ENCODE assay signal across 10 cellular contexts in genomic region chr22:26431151-26431995, GRCh38. TPM values are rescaled to one million over a fixed set of nuclear protein-coding genes. Genes with fewer than 3 reads are reported as not detected.
DNase-seq lines count a peak whose midpoint lies in the region; ATAC-seq, FAIRE-seq and TF ChIP-seq lines count a peak whose summit lies in the region.
"Had no signal": no experiment of that assay in that cellular context is flagged by ENCODE, and none has a peak within 500 bp of the region (broad histone marks: within the 10 kb centered on the region; RNA-seq: fewer than 3 reads in every experiment).

No MANE protein-coding gene starts in this region.

- POLR2A ChIA-PET in activated CD4-positive, alpha-beta T cell treated with anti-CD3 and anti-CD28 coated beads, Interleukin-2, amount 10 ng/mL, durations not matched to agents 7 days and 5 days (lab: Charles Lee), result interaction anchor here (0.6 to 1.1 kb wide), 3 partner anchors 18 to 48 kb away, joined by 3 to 6 read pairs (median 3); no protein-coding TSS in a partner anchor
- POLR2A ChIA-PET in OCI-LY7 (lab: Charles Lee), result interaction anchor here (0.6 to 2.1 kb wide), 7 partner anchors 8 to 1945 kb away, joined by 3 to 9 read pairs (median 4); partner anchors contain the start of genes HPS4 and SRRD

- intact Hi-C loops in OCI-LY7 (cut with micrococcal nuclease; ENCODE audit: unreplicated experiment), result no loop called here
- intact Hi-C loops in psoas muscle (cut with DNase I), result no loop called here

- H4K20me1 ChIP-seq in OCI-LY7 (ENCODE audit: insufficient read depth, low read length), result peaks cover 7% of the 10 kb centered on the region; the same call in 1 of the 2 replicates

- peak; percentile 48 for FAIRE-seq in endometrium (lab: Jason Lieb, UNC)
- FAIRE-seq: keratinocyte had no signal

- H3K27ac ChIP-seq in OCI-LY7 (ENCODE audit: low read depth, low read length, poor library complexity, severe bottlenecking) (no peak overlapping the region), upper lobe of left lung (no peak overlapping the region), psoas muscle (no peak overlapping the region)

- TF ChIP-seq CTCF in OCI-LY7 (conservative IDR thresholded peaks at IDR 0.05; ENCODE audit: low read length) (no peak), upper lobe of left lung (IDR thresholded peaks at IDR 0.05) (no peak), psoas muscle (IDR thresholded peaks at IDR 0.05) (no peak)

- no peaks in the 10 kb centered on the region for H3K9me2 ChIP-seq in OCI-LY7 (ENCODE audit: insufficient read depth, low read length)

- H3K36me3 ChIP-seq in OCI-LY7 (ENCODE audit: insufficient read depth, low read length) (no peaks in the 10 kb centered on the region), upper lobe of left lung (no peaks in the 10 kb centered on the region), psoas muscle (ENCODE audit: insufficient read depth in 1 of 2, low read depth in 1 of 2) (no peaks in the 10 kb centered on the region)

- H3K27me3 Mint-ChIP-seq in activated CD4-positive, alpha-beta T cell treated with anti-CD3 and anti-CD28 coated beads, Interleukin-2, amount 10 ng/mL, durations not matched to agents 7 days and 5 days, result peaks cover 6% of the 10 kb centered on the region

- H3K4me1 Mint-ChIP-seq in activated CD4-positive, alpha-beta T cell treated with anti-CD3 and anti-CD28 coated beads, Interleukin-2, amount 10 ng/mL, durations not matched to agents 7 days and 5 days, result peaks cover 78% of the 10 kb centered on the region

- peaks cover 42% of the 10 kb centered on the region for H3K4me1 ChIP-seq in OCI-LY7 (ENCODE audit: insufficient read depth, low read length, poor library complexity, severe bottlenecking)
- H3K4me1 ChIP-seq in upper lobe of left lung, result peaks cover 5 to 16% (median 8%) of the 10 kb centered on the region in 4 donors
- peaks cover 4% of the 10 kb centered on the region for H3K4me1 ChIP-seq in psoas muscle

- ATAC-seq in upper lobe of left lung (ENCODE audit: low FRiP score in 2 of 2), result no peak
- ATAC-seq in psoas muscle, result no peak

- TF ChIP-seq POLR2A in upper lobe of left lung (IDR thresholded peaks at IDR 0.05), result no peak

- peak overlapping the region; percentile 80 for H3K27ac Mint-ChIP-seq in activated CD4-positive, alpha-beta T cell treated with anti-CD3 and anti-CD28 coated beads, Interleukin-2, amount 10 ng/mL, durations not matched to agents 7 days and 5 days

- H2AFZ ChIP-seq in OCI-LY7 (ENCODE audit: low read length), result no peak overlapping the region

- TSS peak; percentile 72 for BruUV-seq in OCI-LY7 (replicated peaks; lab: Mats Ljungman, UMichigan)

- no peaks in the 10 kb centered on the region for H3K9me3 Mint-ChIP-seq in activated CD4-positive, alpha-beta T cell treated with anti-CD3 and anti-CD28 coated beads, Interleukin-2, amount 10 ng/mL, durations not matched to agents 7 days and 5 days

- CTCF ChIA-PET in activated CD4-positive, alpha-beta T cell treated with anti-CD3 and anti-CD28 coated beads, Interleukin-2, amount 10 ng/mL, durations not matched to agents 7 days and 5 days (lab: Charles Lee), result interaction anchor here (0.6 to 2.2 kb wide), 6 partner anchors 11 to 646 kb away, joined by 3 to 10 read pairs (median 6); partner anchors contain the start of genes HPS4 and SRRD
- CTCF ChIA-PET in OCI-LY7 (lab: Charles Lee; ENCODE audit: unreplicated experiment), result interaction anchor here (0.5 to 0.6 kb wide), 2 partner anchors 50 to 72 kb away, joined by 3 read pairs; no protein-coding TSS in a partner anchor

- H3K4me3 ChIP-seq in OCI-LY7 (ENCODE audit: low read depth, low read length, poor library complexity, severe bottlenecking), result no peak overlapping the region
- H3K4me3 ChIP-seq in upper lobe of left lung, result no peak overlapping the region
- no peak overlapping the region for H3K4me3 ChIP-seq in psoas muscle

- H3K79me2 ChIP-seq in OCI-LY7 (ENCODE audit: insufficient read depth, low read depth, low read length), result no peaks in the 10 kb centered on the region

- no peaks in the 10 kb centered on the region for H3K27me3 ChIP-seq in upper lobe of left lung
- H3K27me3 ChIP-seq in psoas muscle (ENCODE audit: insufficient read depth in 3 of 3, low read length in 2 of 3), result peaks cover 0 to 40% (median 11%) of the 10 kb centered on the region in 3 donors

- H3K9me3 ChIP-seq in OCI-LY7 (ENCODE audit: low read length) (no peaks in the 10 kb centered on the region), upper lobe of left lung (no peaks in the 10 kb centered on the region), psoas muscle (no peaks in the 10 kb centered on the region)

- peak overlapping the region; percentile 85 for H3K4me3 Mint-ChIP-seq in activated CD4-positive, alpha-beta T cell treated with anti-CD3 and anti-CD28 coated beads, Interleukin-2, amount 10 ng/mL, durations not matched to agents 7 days and 5 days

- no peak for DNase-seq in activated CD4-positive, alpha-beta T cell treated with anti-CD3 and anti-CD28 coated beads, Interleukin-2, amount 10 ng/mL, durations not matched to agents 7 days and 5 days
- DNase-seq in activated CD4-positive, alpha-beta T cell treated with anti-CD3 and anti-CD28 coated beads for 1 hour, result no peak
- DNase-seq in OCI-LY7 (ENCODE audit: low spot score), result no peak
- DNase-seq in renal cortical epithelial cell (ENCODE audit: low read depth), result peak; percentile 92
- no peak for DNase-seq in upper lobe of left lung
- DNase-seq in psoas muscle, result no peak
- no peak for DNase-seq in NOMO-1 treated with DMSO at 0.1 percent for 48 hours (lab: John Stamatoyannopoulos, UW; ENCODE audit: unreplicated experiment)
- DNase-seq: activated effector memory CD4-positive, alpha-beta T cell treated with Interleukin-2 at 50 U/mL for 16 hours had no signal

- 87 to 92% methylated on average over 13 of the region's 13 CpGs for WGBS in upper lobe of left lung, 2 donors
- WGBS in psoas muscle, 3 donors, result 93 to 94% (median 94%) methylated on average over 13 of the region's 13 CpGs

- peaks cover 31% of the 10 kb centered on the region for H3K36me3 Mint-ChIP-seq in activated CD4-positive, alpha-beta T cell treated with anti-CD3 and anti-CD28 coated beads, Interleukin-2, amount 10 ng/mL, durations not matched to agents 7 days and 5 days (ENCODE audit: low read depth)

- TF ChIP-seq EP300 in upper lobe of left lung (IDR thresholded peaks at IDR 0.05), result no peak

- H3K4me2 ChIP-seq in OCI-LY7 (ENCODE audit: low read length), result peak overlapping the region; percentile 66; the same call in 1 of the 2 replicates

RNA-seq across cellular contexts. Expression of gene ASPHD2, which starts 2.3 kb away (rescaled TPM):
- 1 to 10 TPM; 8.5 to 8.8 TPM for total RNA-seq in activated CD4-positive, alpha-beta T cell treated with anti-CD3 and anti-CD28 coated beads, Interleukin-2, amount 10 ng/mL, durations not matched to agents 7 days and 5 days
- total RNA-seq in OCI-LY7 (2014; rRNA removed; shearing (Covaris generic)), result 5.8 and 6.5 TPM in 2 replicates
- total RNA-seq in OCI-LY7 (2022) (5.5 and 6.1 TPM in 2 replicates), renal cortical epithelial cell (5.4 and 5.6 TPM in 2 replicates), upper lobe of left lung (1 to 10 TPM in 4 of 6 donors, under 1 TPM in 2; 0.33 to 2.1 (median 1.1) TPM), psoas muscle (under 1 TPM in 3 of 4 donors, not detected in 1; 0.08 to 0.24 (median 0.20) TPM)
- under 1 TPM; 0.04 to 0.38 (median 0.07) TPM for polyA plus RNA-seq in psoas muscle

RNA-seq across cellular contexts. Expression of gene HPS4, which starts 52.2 kb away (rescaled TPM):
- total RNA-seq in activated CD4-positive, alpha-beta T cell treated with anti-CD3 and anti-CD28 coated beads, Interleukin-2, amount 10 ng/mL, durations not matched to agents 7 days and 5 days, result 10 to 100 TPM; 32.0 to 35.3 TPM
- 64.8 and 77.4 TPM in 2 replicates for total RNA-seq in OCI-LY7 (2014; rRNA removed; shearing (Covaris generic))
- total RNA-seq in OCI-LY7 (2022), result 89.6 and 107 TPM in 2 replicates
- 22.1 and 34.7 TPM in 2 replicates for total RNA-seq in renal cortical epithelial cell
- total RNA-seq in upper lobe of left lung, result 10 to 100 TPM; 22.5 to 93.2 (median 34.2) TPM
- 10 to 100 TPM in 3 of 4 donors, 1 to 10 TPM in 1; 7.4 to 12.5 (median 10.4) TPM for total RNA-seq in psoas muscle
- polyA plus RNA-seq in psoas muscle, result 10 to 100 TPM in 1 of 3 donors, 1 to 10 TPM in 2; 5.8 to 13.9 (median 6.4) TPM

RNA-seq across cellular contexts. Expression of gene SRRD, which starts 52.3 kb away (rescaled TPM):
- total RNA-seq in activated CD4-positive, alpha-beta T cell treated with anti-CD3 and anti-CD28 coated beads, Interleukin-2, amount 10 ng/mL, durations not matched to agents 7 days and 5 days, result 10 to 100 TPM; 17.9 to 19.1 TPM
- total RNA-seq in OCI-LY7 (2014; rRNA removed; shearing (Covaris generic)), result 20.7 and 23.1 TPM in 2 replicates
- total RNA-seq in OCI-LY7 (2022), result 33.0 and 36.6 TPM in 2 replicates
- total RNA-seq in renal cortical epithelial cell, result 13.9 and 35.1 TPM in 2 replicates
- 10 to 100 TPM in 3 of 6 donors, 1 to 10 TPM in 3; 6.2 to 25.9 (median 11.3) TPM for total RNA-seq in upper lobe of left lung
- 10 to 100 TPM; 25.4 to 36.6 (median 28.9) TPM for total RNA-seq in psoas muscle
- 10 to 100 TPM; 36.1 to 51.2 (median 38.3) TPM for polyA plus RNA-seq in psoas muscle
